9 cellular contexts compared by ENCODE assay signal in genomic region chr21:34526236-34526617, GRCh38. TPM values are rescaled to one million over a fixed set of nuclear protein-coding genes. Genes with fewer than 3 reads are reported as not detected.
A peak's percentile ranks its signal among the peaks of the same experiment; 100 is the strongest.
DNase-seq lines count a peak whose midpoint lies in the region; ATAC-seq and TF ChIP-seq lines count a peak whose summit lies in the region.
"Had no signal": no experiment of that assay in that cellular context is flagged by ENCODE, and none has a peak within 500 bp of the region (broad histone marks: within the 10 kb centered on the region; RNA-seq: fewer than 3 reads in every experiment).

No MANE protein-coding gene starts in this region.

- peak overlapping the region; percentile 73 for H3K9ac ChIP-seq in NT2/D1 (ENCODE audit: insufficient read length, low read depth)

- H3K9me3 Mint-ChIP-seq in neural crest cell, result no peaks in the 10 kb centered on the region

- peaks cover 37% of the 10 kb centered on the region for H3K36me3 ChIP-seq in NT2/D1 (ENCODE audit: insufficient read depth, insufficient read length, low read length)

- TF ChIP-seq CTCF in AG09309 (IDR thresholded peaks at IDR 0.05; ENCODE audit: control insufficient read depth, insufficient read depth, low read depth, low read length, missing control alignments) (no peak), dorsolateral prefrontal cortex (IDR thresholded peaks at IDR 0.05 in 54 of 56, conservative IDR thresholded peaks at IDR 0.05 in 2 of 56; ENCODE audit: low read depth in 1 of 56, partially characterized antibody in 56 of 56) (no peak), neural crest cell (conservative IDR thresholded peaks at IDR 0.05) (no peak)

- peak overlapping the region; percentile 81 for H3K27ac Mint-ChIP-seq in neural crest cell (ENCODE audit: unreplicated experiment)

- H3K4me1 ChIP-seq in NT2/D1 (ENCODE audit: insufficient read depth, insufficient read length), result peaks cover 11% of the 10 kb centered on the region

- intact Hi-C loops in dorsolateral prefrontal cortex (cut with DNase I), result loop anchor here (5.0 kb wide), 2 partner anchors 66 to 71 kb away; no protein-coding TSS in a partner anchor

- H3K27me3 ChIP-seq in NT2/D1 (ENCODE audit: insufficient read depth, insufficient read length), result no peaks in the 10 kb centered on the region
- no peaks in the 10 kb centered on the region for H3K27me3 ChIP-seq in dorsolateral prefrontal cortex

- H3K36me3 Mint-ChIP-seq in neural crest cell (ENCODE audit: low read depth), result no peaks in the 10 kb centered on the region

- no peaks in the 10 kb centered on the region for H3K9me3 ChIP-seq in NT2/D1 (ENCODE audit: insufficient read depth, low read length)

- peak overlapping the region in 55 of 59 donors; percentile 14 to 90 (median 70) for H3K27ac ChIP-seq in dorsolateral prefrontal cortex

- no peak for DNase-seq in AG09309 (ENCODE audit: low read depth)
- DNase-seq in NT2/D1 (ENCODE audit: low read depth, low spot score), result no peak
- no peak for DNase-seq in dorsolateral prefrontal cortex
- DNase-seq in neural crest cell (ENCODE audit: low read depth, low spot score), result no peak
- DNase-seq in AG08396 (ENCODE audit: low spot score), result no peak
- no peak for DNase-seq in cerebellar nuclear complex (lab: John Stamatoyannopoulos, UW)

- H3K27me3 Mint-ChIP-seq in neural crest cell (ENCODE audit: low read depth), result peaks cover 15% of the 10 kb centered on the region

- no peak for ATAC-seq in GM21786 (IDR thresholded peaks at IDR 0.05; ENCODE audit: unreplicated experiment)
- ATAC-seq in GM18870 (IDR thresholded peaks at IDR 0.05; ENCODE audit: unreplicated experiment), result no peak

- H3K4me1 Mint-ChIP-seq in neural crest cell, result peaks cover 44% of the 10 kb centered on the region

- H3K4me3 ChIP-seq in AG09309 (ENCODE audit: control insufficient read depth, low read depth, low read length) (peak overlapping the region; percentile 53), NT2/D1 (ENCODE audit: insufficient read length, low read depth) (peak overlapping the region; percentile 40), dorsolateral prefrontal cortex (peak overlapping the region; percentile 1 to 63 (median 46))

- peak overlapping the region; percentile 75 for H3K4me3 Mint-ChIP-seq in neural crest cell

RNA-seq across cellular contexts. Expression of gene KCNE1, which starts 14.2 kb away (rescaled TPM):
- 1 to 10 TPM in 59 of 120 experiments, under 1 TPM in 61; 0.26 to 2.7 (median 0.99) TPM for total RNA-seq in dorsolateral prefrontal cortex
- 0.48 and 0.68 TPM in 2 replicates for total RNA-seq in neural crest cell
- total RNA-seq: M059J had no signal
